ENCODE assay signal across 1 cellular context in genomic region chr7:75716992-75717626, GRCh38.
A peak's percentile ranks its signal among the peaks of the same experiment; 100 is the strongest.
TF ChIP-seq lines count a peak whose summit lies in the region.

No MANE protein-coding gene starts in this region.

TF ChIP-seq in IMR-90, 13 proteins besides CTCF, POLR2A, EP300 and RAD21:
- TF ChIP-seq SMC3 (IDR thresholded peaks at IDR 0.05; ENCODE audit: low read depth, low read length), result no peak
- peak; percentile 56 for TF ChIP-seq FOS (IDR thresholded peaks at IDR 0.05; ENCODE audit: low read depth, low read length)
- peak; percentile 51 for TF ChIP-seq BHLHE40 (IDR thresholded peaks at IDR 0.05; ENCODE audit: low read depth, low read length)
- peak; percentile 64 for TF ChIP-seq CEBPB (IDR thresholded peaks at IDR 0.05; ENCODE audit: low read depth, low read length)
- TF ChIP-seq MXI1 (IDR thresholded peaks at IDR 0.05; ENCODE audit: borderline replicate concordance, low read depth, low read length), result no peak
- no peak for TF ChIP-seq CHD1 (IDR thresholded peaks at IDR 0.05; ENCODE audit: low read depth, low read length)
